21 cellular contexts compared by ENCODE assay signal in genomic region chr6:76752841-76753240, GRCh38.
"Had no signal": no experiment of that assay in that cellular context is flagged by ENCODE, and none has a peak within 500 bp of the region (broad histone marks: within the 10 kb centered on the region; RNA-seq: fewer than 3 reads in every experiment).

No MANE protein-coding gene starts in this region.

- DNase-seq: Kasumi-1, MM.1S, NCI-H1092 treated with DMSO at 0.1 percent for 48 hours, NCI-H1436, NCI-H187, NCI-H2029, NCI-H2081 treated with DMSO at 0.1 percent for 48 hours, NCI-H2171, NCI-H226, NCI-H446, NCI-H510A, NCI-H524 treated with DMSO at 0.1 percent for 48 hours, NCI-H69, NCI-H774, PC-3, SHP77 treated with DMSO at 0.1 percent for 48 hours, SJCRH30, T-helper 1 cell had no signal

- ATAC-seq: K562, Panc1, PC-3, SK-N-SH treated with all-trans-retinoic acid at 6 μM for 48 hours had no signal
